9 cellular contexts compared by ENCODE assay signal in genomic region chr12:51591020-51591901, GRCh38. TPM values are rescaled to one million over a fixed set of nuclear protein-coding genes. Genes with fewer than 3 reads are reported as not detected.
A peak's percentile ranks its signal among the peaks of the same experiment; 100 is the strongest.
DNase-seq lines count a peak whose midpoint lies in the region; ATAC-seq and TF ChIP-seq lines count a peak whose summit lies in the region.
"Had no signal": no experiment of that assay in that cellular context is flagged by ENCODE, and none has a peak within 500 bp of the region (broad histone marks: within the 10 kb centered on the region; RNA-seq: fewer than 3 reads in every experiment).

TSS of gene SCN8A (plus strand) at chr12:51591233. CDS start at chr12:51662818, 71,585 bp downstream.

- DNase-seq in EH (ENCODE audit: low read depth) (peak; percentile 67), RPMI7951 (ENCODE audit: low read depth) (peak; percentile 17), head of caudate nucleus (peak; percentile 4 to 86 (median 72))
- DNase-seq in activated naive CD4-positive, alpha-beta T cell treated with anti-CD3 and anti-CD28 coated beads, Interleukin-2, amount 50 U/mL, for 72 hours (ENCODE audit: low spot score in 2 of 2): peak; percentile 36 to 57

- no peaks in the 10 kb centered on the region for H3K9me3 ChIP-seq in parathyroid adenoma (ENCODE audit: control insufficient read depth, low read length)

- H3K4me1 ChIP-seq in parathyroid adenoma: peaks cover 8% of the 10 kb centered on the region

- intact Hi-C loops in head of caudate nucleus (cut with DNase I): no loop called here

- H3K79me2 ChIP-seq in parathyroid adenoma: no peaks in the 10 kb centered on the region

- TF ChIP-seq CTCF in parathyroid adenoma (IDR thresholded peaks at IDR 0.05): no peak

- no peaks in the 10 kb centered on the region for H3K27me3 ChIP-seq in parathyroid adenoma (ENCODE audit: control insufficient read depth, insufficient read depth, low read length)

- peaks cover 0 to 5% of the 10 kb centered on the region in 2 donors for H3K36me3 Mint-ChIP-seq in activated naive CD4-positive, alpha-beta T cell treated with anti-CD3 and anti-CD28 coated beads, Interleukin-2, amount 50 U/mL, for 72 hours

- H3K9ac ChIP-seq in parathyroid adenoma: peak within 1 kb of the TSS; percentile 74

- ATAC-seq in HG03139 (IDR thresholded peaks at IDR 0.05; ENCODE audit: unreplicated experiment) (peak; percentile 23), HG03039 (IDR thresholded peaks at IDR 0.05; ENCODE audit: unreplicated experiment) (no peak), GM19328 (IDR thresholded peaks at IDR 0.05; ENCODE audit: unreplicated experiment) (no peak)
- ATAC-seq in activated naive CD4-positive, alpha-beta T cell treated with anti-CD3 and anti-CD28 coated beads, Interleukin-2, amount 50 U/mL, for 72 hours: peak; percentile 73 to 74

- no peaks in the 10 kb centered on the region for H3K36me3 ChIP-seq in parathyroid adenoma (ENCODE audit: control insufficient read depth, insufficient read depth, low read length)

- H2AFZ ChIP-seq in parathyroid adenoma: peak within 1 kb of the TSS; percentile 97

- peak within 1 kb of the TSS; percentile 69 for H3K27ac ChIP-seq in parathyroid adenoma
- H3K27ac ChIP-seq: epithelial cell of prostate had no signal

- peak within 1 kb of the TSS; percentile 77 for H3K4me2 ChIP-seq in parathyroid adenoma (ENCODE audit: low read length)

- H3K27ac Mint-ChIP-seq in activated naive CD4-positive, alpha-beta T cell treated with anti-CD3 and anti-CD28 coated beads, Interleukin-2, amount 50 U/mL, for 72 hours: peak within 1 kb of the TSS; percentile 52 to 78

- H3K9me3 Mint-ChIP-seq in activated naive CD4-positive, alpha-beta T cell treated with anti-CD3 and anti-CD28 coated beads, Interleukin-2, amount 50 U/mL, for 72 hours: no peaks in the 10 kb centered on the region

- peak within 1 kb of the TSS; percentile 62 for H3K4me3 ChIP-seq in parathyroid adenoma (ENCODE audit: low read depth, low read length)

RNA-seq across cellular contexts. Expression of gene SCN8A, which starts in this region (rescaled TPM):
- total RNA-seq in RPMI7951 (2014; rRNA removed; shearing (Covaris generic)): 0.29 and 0.60 TPM in 2 replicates
- total RNA-seq in activated naive CD4-positive, alpha-beta T cell treated with anti-CD3 and anti-CD28 coated beads, Interleukin-2, amount 50 U/mL, for 72 hours: 1 to 10 TPM in 1 of 2 donors, under 1 TPM in 1; 0.84 to 1.5 TPM

Comparison
In these comparisons a context has a peak if more than half of its experiments do, and no peak if none do; other contexts are left out.
1. Peak in DNase-seq in RPMI7951; RNA of the gene not detected or under 1 TPM.
2. DNase-seq: peak in every context shown above with its lines; median percentile 72 in head of caudate nucleus; 67 in EH; 46 in activated naive CD4-positive, alpha-beta T cell treated with anti-CD3 and anti-CD28 coated beads, Interleukin-2, amount 50 U/mL, for 72 hours; 17 in RPMI7951.
3. ATAC-seq: peak in HG03139 (single experiment) and activated naive CD4-positive, alpha-beta T cell treated with anti-CD3 and anti-CD28 coated beads, Interleukin-2, amount 50 U/mL, for 72 hours (2 of 2); none in HG03039 (single experiment) and GM19328 (single experiment).